Comparison of ENCODE assay signal across 28 cellular contexts in genomic region chr16:9666834-9667480, GRCh38.
"Had no signal": no experiment of that assay in that cellular context is flagged by ENCODE, and none has a peak within 500 bp of the region (broad histone marks: within the 10 kb centered on the region; RNA-seq: fewer than 3 reads in every experiment).

No MANE protein-coding gene starts in this region.

- H3K27me3 ChIP-seq: gastrocnemius medialis, hepatocyte, pancreas, sigmoid colon, tibial artery had no signal

- H3K4me3 ChIP-seq: coronary artery, gastrocnemius medialis, hepatocyte, pancreas, psoas muscle, sigmoid colon, smooth muscle cell, tibial artery had no signal

- H3K4me1 Mint-ChIP-seq: activated naive CD8-positive, alpha-beta T cell treated with anti-CD3 and anti-CD28 coated beads, Interleukin-2, amount 10 ng/mL, durations not matched to agents 7 days and 5 days; central memory CD8-positive, alpha-beta T cell; naive thymus-derived CD4-positive, alpha-beta T cell; stimulated activated memory B cell treated with anti-CD40 and anti-IgM and Interleukin-4, amounts not matched to agents 10 μg/mL and 1 μg/mL and 100 μg/mL, for 72 hours; stimulated activated naive CD8-positive, alpha-beta T cell treated with anti-CD3 and anti-CD28 coated beads, Interleukin-15, amount 100 ng/mL, for 72 hours had no signal

- H3K36me3 Mint-ChIP-seq: activated naive CD8-positive, alpha-beta T cell treated with anti-CD3 and anti-CD28 coated beads, Interleukin-2, amount 10 ng/mL, durations not matched to agents 7 days and 5 days; naive thymus-derived CD4-positive, alpha-beta T cell; stimulated activated memory B cell treated with anti-CD40 and anti-IgM and Interleukin-4, amounts not matched to agents 10 μg/mL and 1 μg/mL and 100 μg/mL, for 72 hours had no signal

- ATAC-seq: effector memory CD8-positive, alpha-beta T cell; gastrocnemius medialis; left ventricle myocardium superior; naive thymus-derived CD4-positive, alpha-beta T cell; pancreas; psoas muscle; stimulated activated memory B cell treated with anti-CD40 and anti-IgM and Interleukin-4, amounts not matched to agents 10 μg/mL and 1 μg/mL and 100 μg/mL, for 72 hours; stimulated activated naive CD8-positive, alpha-beta T cell treated with anti-CD3 and anti-CD28 coated beads, Interleukin-15, amount 100 ng/mL, for 72 hours had no signal

- H3K9me3 ChIP-seq: gastrocnemius medialis, pancreas, psoas muscle, sigmoid colon, tibial artery had no signal

- H3K27ac Mint-ChIP-seq: activated naive CD4-positive, alpha-beta T cell treated with anti-CD3 and anti-CD28 coated beads for 36 hours; activated naive CD8-positive, alpha-beta T cell treated with anti-CD3 and anti-CD28 coated beads, Interleukin-2, amount 10 ng/mL, durations not matched to agents 7 days and 5 days; activated T-helper 1 cell treated with anti-CD3 and anti-CD28 coated beads, Interleukin-12 subunit alpha, Interleukin-12 subunit beta, Interleukin-2, Interleukin-4 antibody, amounts not matched to agents 30 ng/mL and 10 ng/mL and 1 ng/mL, durations not matched to agents 14 hours and 24 hours and 36 hours; effector memory CD8-positive, alpha-beta T cell; naive thymus-derived CD4-positive, alpha-beta T cell; stimulated activated memory B cell treated with anti-CD40 and anti-IgM and Interleukin-4, amounts not matched to agents 10 μg/mL and 1 μg/mL and 100 μg/mL, for 72 hours; T-helper 2 cell treated with Interferon-gamma antibody and Interleukin-4, amounts not matched to agents 5 μg/mL and 100 μg/mL, for 36 hours had no signal

- H3K4me1 ChIP-seq: gastrocnemius medialis, pancreas, psoas muscle, sigmoid colon, tibial artery had no signal

- H3K9me3 Mint-ChIP-seq: stimulated activated memory B cell treated with anti-CD40 and anti-IgM and Interleukin-4, amounts not matched to agents 10 μg/mL and 1 μg/mL and 100 μg/mL, for 72 hours had no signal

- H3K4me3 Mint-ChIP-seq: activated naive CD4-positive, alpha-beta T cell treated with anti-CD3 and anti-CD28 coated beads for 36 hours; activated naive CD8-positive, alpha-beta T cell treated with anti-CD3 and anti-CD28 coated beads, Interleukin-2, amount 10 ng/mL, durations not matched to agents 7 days and 5 days; activated T-helper 1 cell treated with anti-CD3 and anti-CD28 coated beads, Interleukin-12 subunit alpha, Interleukin-12 subunit beta, Interleukin-2, Interleukin-4 antibody, amounts not matched to agents 30 ng/mL and 10 ng/mL and 1 ng/mL, durations not matched to agents 14 hours and 24 hours and 36 hours; central memory CD8-positive, alpha-beta T cell; effector memory CD8-positive, alpha-beta T cell; naive thymus-derived CD4-positive, alpha-beta T cell; stimulated activated memory B cell treated with anti-CD40 and anti-IgM and Interleukin-4, amounts not matched to agents 10 μg/mL and 1 μg/mL and 100 μg/mL, for 72 hours; stimulated activated naive CD8-positive, alpha-beta T cell treated with anti-CD3 and anti-CD28 coated beads, Interleukin-15, amount 100 ng/mL, for 72 hours; T-helper 2 cell treated with Interferon-gamma antibody and Interleukin-4, amounts not matched to agents 5 μg/mL and 100 μg/mL, for 36 hours had no signal

- H3K27me3 Mint-ChIP-seq: activated naive CD8-positive, alpha-beta T cell treated with anti-CD3 and anti-CD28 coated beads, Interleukin-2, amount 10 ng/mL, durations not matched to agents 7 days and 5 days; central memory CD8-positive, alpha-beta T cell; effector memory CD8-positive, alpha-beta T cell; stimulated activated naive CD8-positive, alpha-beta T cell treated with anti-CD3 and anti-CD28 coated beads, Interleukin-15, amount 100 ng/mL, for 72 hours had no signal

- H3K27ac ChIP-seq: coronary artery, gastrocnemius medialis, hepatocyte, pancreas, psoas muscle, sigmoid colon, tibial artery had no signal

- H3K36me3 ChIP-seq: gastrocnemius medialis, pancreas, sigmoid colon, tibial artery had no signal

- DNase-seq: activated CD4-positive, alpha-beta T cell treated with anti-CD3 and anti-CD28 coated beads for 4 hours; activated CD4-positive, alpha-beta T cell treated with anti-CD3 and anti-CD28 coated beads, Interleukin-2, amount 50 U/mL, for 4 hours; activated CD4-positive, CD25-positive, alpha-beta regulatory T cell; activated effector memory CD4-positive, alpha-beta T cell treated with anti-CD3 and anti-CD28 coated beads, Interleukin-2, amount 50 U/mL, for 16 hours; activated naive CD4-positive, alpha-beta T cell treated with anti-CD3 and anti-CD28 coated beads for 36 hours; activated naive CD8-positive, alpha-beta T cell treated with anti-CD3 and anti-CD28 coated beads, Interleukin-2, amount 10 ng/mL, durations not matched to agents 7 days and 5 days; effector memory CD8-positive, alpha-beta T cell; erythroblast; gastrocnemius medialis; islet precursor cell; left ventricle myocardium superior; naive thymus-derived CD4-positive, alpha-beta T cell; pancreas; psoas muscle; sigmoid colon; stimulated activated CD4-positive, alpha-beta T cell treated with anti-CD3 and anti-CD28 coated beads, Interleukin-1b, Interleukin-23, amount 100 ng/mL, for 48 hours; stimulated activated CD4-positive, alpha-beta T cell treated with anti-CD3 and anti-CD28 coated beads, Interleukin-4, amount 100 ng/mL, for 4 hours; stimulated activated CD8-positive, alpha-beta memory T cell treated with anti-CD3 and anti-CD28 coated beads, Interleukin-4, amount 100 ng/mL, for 48 hours; stimulated activated naive CD8-positive, alpha-beta T cell treated with anti-CD3 and anti-CD28 coated beads, Interleukin-15, amount 100 ng/mL, for 72 hours; T-helper 1 cell; tibial artery had no signal
